ENCODE assay signal across 8 cellular contexts in the genomic region with DNA sequence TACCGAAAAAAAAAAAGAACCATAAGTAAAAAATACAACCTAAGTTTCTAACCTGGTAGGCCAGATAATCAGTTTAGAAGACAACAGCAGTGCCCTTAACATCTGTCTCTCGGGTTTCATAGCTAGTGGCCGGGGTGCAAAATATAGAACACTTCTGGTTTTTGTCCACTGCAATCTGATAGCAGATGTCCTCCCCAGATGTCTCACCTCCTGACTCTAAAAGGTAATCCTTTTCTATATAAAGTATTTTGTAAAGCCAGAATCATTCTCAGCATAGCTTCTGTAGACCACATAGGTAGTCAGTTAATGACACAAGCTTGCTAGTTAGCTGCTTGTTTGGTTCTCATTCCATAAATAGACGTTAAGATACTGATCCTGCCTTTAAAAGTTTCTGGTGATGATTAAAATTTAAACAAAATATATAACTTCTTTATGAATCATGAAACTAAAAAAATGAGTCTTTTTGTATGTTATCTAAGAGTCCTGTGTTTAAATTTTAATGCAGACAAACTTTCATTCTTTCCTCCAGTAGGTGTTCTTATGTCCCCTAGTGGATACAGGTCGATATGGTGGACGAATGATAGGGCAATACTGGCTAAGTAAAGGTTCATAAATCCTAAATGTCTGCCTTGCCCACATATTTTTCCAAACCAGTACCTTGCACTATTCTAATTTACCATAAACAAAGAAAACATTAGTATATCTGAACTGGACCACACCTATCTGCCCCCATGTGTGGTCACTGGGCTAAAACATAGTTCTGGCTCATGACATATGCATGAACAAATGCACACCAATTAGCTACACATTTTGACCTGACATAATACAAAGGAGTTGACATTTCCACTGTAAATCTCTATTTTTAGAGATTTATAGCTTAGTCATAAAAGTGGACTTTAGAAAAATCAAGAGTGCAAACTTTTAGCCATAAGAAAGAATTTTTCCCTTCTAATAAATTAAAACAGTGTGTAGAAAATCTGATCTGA.
DNase-seq lines count a peak whose midpoint lies in the region; ATAC-seq lines count a peak whose summit lies in the region.

No MANE protein-coding gene starts in this region.

- DNase-seq in DMS53 (lab: John Stamatoyannopoulos, UW) = peak; percentile 59
- peak; percentile 41 for DNase-seq in dermis blood vessel endothelial cell
- DNase-seq in activated CD8-positive, alpha-beta memory T cell treated with anti-CD3 and anti-CD28 coated beads for 24 hours = no peak
- DNase-seq in NCI-H2171 (lab: John Stamatoyannopoulos, UW) = no peak
- DNase-seq in activated effector memory CD4-positive, alpha-beta T cell treated with Interleukin-2 at 50 U/mL for 16 hours = no peak
- no peak for DNase-seq in HAP-1 (ENCODE audit: low spot score in 2 of 2)

- H3K9me3 ChIP-seq in HAP-1 = no peaks in the 10 kb centered on the region

- in situ Hi-C loops in HAP-1 (cut with MboI; ENCODE audit: low sequenced_read_pairs) = no loop called here

- H3K4me1 ChIP-seq in HAP-1 = peaks cover 9% of the 10 kb centered on the region; the same call in 1 of the 2 replicates

- peak; percentile 67 for ATAC-seq in GM19452 (IDR thresholded peaks at IDR 0.05; ENCODE audit: unreplicated experiment)
- ATAC-seq in HG03354 (IDR thresholded peaks at IDR 0.05; ENCODE audit: poor library complexity, severe bottlenecking, unreplicated experiment) = peak; percentile 86

- no peaks in the 10 kb centered on the region for H3K27me3 ChIP-seq in HAP-1 (ENCODE audit: low read depth)

- H3K4me3 ChIP-seq in HAP-1 = no peak overlapping the region

- no peaks in the 10 kb centered on the region for H3K36me3 ChIP-seq in HAP-1 (replicated peaks)

Comparison
In these comparisons a context has a peak if more than half of its experiments do, and no peak if none do; other contexts are left out.
1. DNase-seq: peak in DMS53 (single experiment) and dermis blood vessel endothelial cell (single experiment); none in activated CD8-positive, alpha-beta memory T cell treated with anti-CD3 and anti-CD28 coated beads for 24 hours (single experiment), NCI-H2171 (single experiment), activated effector memory CD4-positive, alpha-beta T cell treated with Interleukin-2 at 50 U/mL for 16 hours (single experiment) and HAP-1 (0 of 2).